Comparison of ENCODE assay signal across 16 cellular contexts in the genomic region with DNA sequence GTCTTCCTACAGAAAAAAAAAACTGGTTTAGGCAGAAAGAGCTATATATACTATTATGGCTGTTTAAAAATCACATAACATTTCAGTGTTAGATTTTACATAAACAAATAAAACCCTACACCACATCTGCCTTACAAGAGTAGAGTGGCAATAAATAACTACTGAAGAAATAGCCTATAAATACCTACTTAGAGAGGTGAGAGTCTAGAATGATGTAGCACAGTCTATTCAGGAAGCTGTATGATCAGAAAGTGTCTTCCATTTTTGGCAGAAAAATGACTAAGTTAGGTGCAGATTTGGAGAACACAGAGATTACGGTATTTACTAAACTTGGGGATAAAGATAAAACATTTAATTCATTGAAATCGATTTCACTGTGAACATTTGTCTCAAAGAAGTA.
DNase-seq lines count a peak whose midpoint lies in the region; ATAC-seq and TF ChIP-seq lines count a peak whose summit lies in the region.
"Had no signal": no experiment of that assay in that cellular context is flagged by ENCODE, and none has a peak within 500 bp of the region (broad histone marks: within the 10 kb centered on the region; RNA-seq: fewer than 3 reads in every experiment).

No MANE protein-coding gene starts in this region.

- DNase-seq in stimulated activated naive B cell treated with anti-CD40 and anti-IgM and Interleukin-4, amounts not matched to agents 10 μg/mL and 1 μg/mL and 100 μg/mL, for 72 hours: no peak
- no peak for DNase-seq in GF-D8 (lab: John Stamatoyannopoulos, UW)
- DNase-seq in iPS-NIHi11 (ENCODE audit: low spot score): no peak
- DNase-seq: ACHN; C1 segment of cervical spinal cord; CD4-positive, alpha-beta memory T cell; DMS79 treated with DMSO at 0.1 percent for 48 hours; GDM1; GM23248; IMR-90; KG1 had no signal

- H3K27ac Mint-ChIP-seq in stimulated activated naive B cell treated with anti-CD40 and anti-IgM and Interleukin-4, amounts not matched to agents 10 μg/mL and 1 μg/mL and 100 μg/mL, for 72 hours: no peak overlapping the region
- H3K27ac Mint-ChIP-seq: CD4-positive, alpha-beta memory T cell had no signal

- no peak overlapping the region for H3K27ac ChIP-seq in DOHH2 (ENCODE audit: low read depth, low read length)
- H3K27ac ChIP-seq in OCI-LY1 (ENCODE audit: low read depth, low read length, poor library complexity, severe bottlenecking): peak overlapping the region; percentile 29
- H3K27ac ChIP-seq: GM23248 had no signal

- H3K9me3 ChIP-seq in DOHH2 (ENCODE audit: control insufficient read depth, insufficient read depth, low read length) (peaks cover 3% of the 10 kb centered on the region; the same call in 1 of the 2 replicates), OCI-LY1 (ENCODE audit: low read length) (no peaks in the 10 kb centered on the region)

- H3K9me2 ChIP-seq in DOHH2 (replicated peaks; ENCODE audit: control insufficient read depth, low read length) (no peaks in the 10 kb centered on the region), OCI-LY1 (ENCODE audit: low read depth, low read length) (no peaks in the 10 kb centered on the region)

- H3K27me3 Mint-ChIP-seq in stimulated activated naive B cell treated with anti-CD40 and anti-IgM and Interleukin-4, amounts not matched to agents 10 μg/mL and 1 μg/mL and 100 μg/mL, for 72 hours: no peaks in the 10 kb centered on the region
- H3K27me3 Mint-ChIP-seq: CD4-positive, alpha-beta memory T cell had no signal

- no peaks in the 10 kb centered on the region for H4K20me1 ChIP-seq in DOHH2 (ENCODE audit: control insufficient read depth, insufficient read depth, low read depth, low read length)
- no peaks in the 10 kb centered on the region for H4K20me1 ChIP-seq in OCI-LY1 (ENCODE audit: insufficient read depth, low read length)

- H3K36me3 ChIP-seq in DOHH2 (ENCODE audit: control insufficient read depth, low read length) (no peaks in the 10 kb centered on the region), OCI-LY1 (ENCODE audit: insufficient read depth, low read length) (no peaks in the 10 kb centered on the region)

- H3K27me3 ChIP-seq in DOHH2 (ENCODE audit: control insufficient read depth, low read length): no peaks in the 10 kb centered on the region
- no peaks in the 10 kb centered on the region for H3K27me3 ChIP-seq in OCI-LY1 (ENCODE audit: insufficient read depth, low read length)

- peak; percentile 61 for ATAC-seq in HG02885 (IDR thresholded peaks at IDR 0.05; ENCODE audit: poor library complexity, unreplicated experiment)
- peak; percentile 51 to 53 for ATAC-seq in stimulated activated naive B cell treated with anti-CD40 and anti-IgM and Interleukin-4, amounts not matched to agents 10 μg/mL and 1 μg/mL and 100 μg/mL, for 72 hours (replicated peaks)
- no peak for ATAC-seq in GM21515 (IDR thresholded peaks at IDR 0.05; ENCODE audit: unreplicated experiment)
- ATAC-seq: HCT116 had no signal

- H3K4me3 ChIP-seq in DOHH2 (ENCODE audit: low read length) (0 out of 2 replicates have a peak overlapping the region, but pooled peaks have one; percentile 15), OCI-LY1 (ENCODE audit: low read depth, low read length, poor library complexity, severe bottlenecking) (no peak overlapping the region)
- H3K4me3 ChIP-seq: GM23248 had no signal

- H3F3A ChIP-seq in DOHH2 (ENCODE audit: control insufficient read depth, insufficient read depth) (no peaks in the 10 kb centered on the region), OCI-LY1 (ENCODE audit: insufficient read depth, low read length) (no peaks in the 10 kb centered on the region)

- peaks cover 0 to 6% of the 10 kb centered on the region in 2 donors for H3K9me3 Mint-ChIP-seq in stimulated activated naive B cell treated with anti-CD40 and anti-IgM and Interleukin-4, amounts not matched to agents 10 μg/mL and 1 μg/mL and 100 μg/mL, for 72 hours
- H3K9me3 Mint-ChIP-seq: CD4-positive, alpha-beta memory T cell had no signal

- no peak overlapping the region for H3K4me3 Mint-ChIP-seq in stimulated activated naive B cell treated with anti-CD40 and anti-IgM and Interleukin-4, amounts not matched to agents 10 μg/mL and 1 μg/mL and 100 μg/mL, for 72 hours
- H3K4me3 Mint-ChIP-seq: CD4-positive, alpha-beta memory T cell had no signal

- H3K9ac ChIP-seq in OCI-LY1 (ENCODE audit: low read length): no peak overlapping the region
- H3K9ac ChIP-seq: GM23248 had no signal

- no peak for TF ChIP-seq CTCF in DOHH2 (IDR thresholded peaks at IDR 0.05; ENCODE audit: low read depth, low read length, poor library complexity, severe bottlenecking)
- no peak for TF ChIP-seq CTCF in OCI-LY1 (IDR thresholded peaks at IDR 0.05; ENCODE audit: low read length)

- H2AFZ ChIP-seq in OCI-LY1 (ENCODE audit: low read length): no peak overlapping the region
- H2AFZ ChIP-seq: GM23248 had no signal

- H3K4me1 ChIP-seq in DOHH2 (ENCODE audit: control insufficient read depth, low read length): peaks cover 32% of the 10 kb centered on the region
- H3K4me1 ChIP-seq in OCI-LY1 (ENCODE audit: insufficient read depth, low read length, severe bottlenecking): peaks cover 50% of the 10 kb centered on the region

- peaks cover 35 to 80% of the 10 kb centered on the region in 2 donors for H3K4me1 Mint-ChIP-seq in stimulated activated naive B cell treated with anti-CD40 and anti-IgM and Interleukin-4, amounts not matched to agents 10 μg/mL and 1 μg/mL and 100 μg/mL, for 72 hours

- H3K79me2 ChIP-seq in DOHH2 (ENCODE audit: control insufficient read depth, low read length): no peaks in the 10 kb centered on the region
- no peaks in the 10 kb centered on the region for H3K79me2 ChIP-seq in OCI-LY1 (ENCODE audit: insufficient read depth, low read length)

- peak overlapping the region; percentile 47 for H3K4me2 ChIP-seq in DOHH2 (ENCODE audit: low read length)
- no peak overlapping the region; the same call in 1 of the 2 replicates for H3K4me2 ChIP-seq in OCI-LY1 (ENCODE audit: low read length)

- peaks cover 5 to 14% of the 10 kb centered on the region in 2 donors for H3K36me3 Mint-ChIP-seq in stimulated activated naive B cell treated with anti-CD40 and anti-IgM and Interleukin-4, amounts not matched to agents 10 μg/mL and 1 μg/mL and 100 μg/mL, for 72 hours
- H3K36me3 Mint-ChIP-seq: CD4-positive, alpha-beta memory T cell had no signal
